ENCODE assay signal across 7 cellular contexts in the genomic region with DNA sequence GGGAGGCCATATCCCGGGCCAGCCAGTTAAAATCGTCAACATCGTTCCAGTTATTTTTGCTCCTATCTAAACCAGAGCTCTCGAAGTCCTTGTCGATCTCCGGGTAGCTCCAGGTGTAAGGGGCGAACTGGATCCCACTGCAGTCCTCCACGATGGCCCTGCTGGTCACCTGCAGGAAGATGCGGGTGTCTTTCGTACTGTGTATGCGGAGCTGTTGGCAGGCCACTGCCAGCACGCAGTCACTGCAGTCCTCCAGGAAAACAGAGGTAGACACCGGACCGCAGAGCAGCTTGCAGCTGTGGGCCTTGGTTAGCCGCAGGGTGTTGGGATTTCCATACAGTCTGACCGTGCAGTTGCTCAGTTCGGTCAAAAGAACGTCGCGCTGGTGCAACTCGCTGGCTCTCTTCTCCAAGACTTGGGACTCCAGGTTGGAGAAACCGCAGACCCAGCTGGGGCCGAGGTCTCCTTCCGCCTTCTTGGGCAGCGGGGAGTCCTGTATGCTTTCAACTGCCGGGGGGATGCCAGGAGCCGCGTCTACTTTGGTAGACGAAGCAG. TPM values are rescaled to one million over a fixed set of nuclear protein-coding genes. Genes with fewer than 3 reads are reported as not detected.
A peak's percentile ranks its signal among the peaks of the same experiment; 100 is the strongest.
DNase-seq lines count a peak whose midpoint lies in the region; ATAC-seq, FAIRE-seq and TF ChIP-seq lines count a peak whose summit lies in the region.

No MANE protein-coding gene starts in this region.

- H3K9me3 ChIP-seq in pancreas, result no peaks in the 10 kb centered on the region

- FAIRE-seq in pancreas (lab: Jason Lieb, UNC), result no peak

- H3K4me1 ChIP-seq in foreskin keratinocyte, result peaks cover 15% of the 10 kb centered on the region
- H3K4me1 ChIP-seq in pancreas, result peaks cover 9 to 17% (median 11%) of the 10 kb centered on the region in 3 donors

- WGBS in pancreas, 2 donors, result 1% methylated on average over 29 of the region's 29 CpGs

- ATAC-seq in foreskin keratinocyte, result no peak
- ATAC-seq in pancreas, result peak in 3 of 4 donors; percentile 1
- ATAC-seq in GM21619 (IDR thresholded peaks at IDR 0.05; ENCODE audit: unreplicated experiment), result no peak

- TF ChIP-seq CTCF in foreskin keratinocyte (conservative IDR thresholded peaks at IDR 0.05) (no peak), pancreas (IDR thresholded peaks at IDR 0.05) (no peak)

- peak overlapping the region; percentile 73 for H3K27ac ChIP-seq in foreskin keratinocyte
- H3K27ac ChIP-seq in pancreas, result peak overlapping the region; percentile 89 to 97 (median 92)

- intact Hi-C loops in pancreas (cut with DNase I), result no loop called here

- DNase-seq in GM03348 (ENCODE audit: low spot score) (peak; percentile 41), Kasumi-1 (lab: John Stamatoyannopoulos, UW) (peak; percentile 36), activated T-helper 1 cell treated with Interleukin-2 at 50 U/mL for 16 hours (ENCODE audit: low read depth) (peak; percentile 4), foreskin keratinocyte (peak in 1 of 2 donors; percentile 25), pancreas (peak in 5 of 6 donors; percentile 18 to 77 (median 39)), NCI-H446 (lab: John Stamatoyannopoulos, UW) (no peak)

- H3K27me3 ChIP-seq in foreskin keratinocyte (no peaks in the 10 kb centered on the region), pancreas (no peaks in the 10 kb centered on the region)

- H3K4me3 ChIP-seq in pancreas, result peak overlapping the region; percentile 67 to 96 (median 92)

- no peaks in the 10 kb centered on the region for H3K36me3 ChIP-seq in pancreas

RNA-seq across cellular contexts. Expression of a gene that starts 0.7 kb away (rescaled TPM):
- 22.5 and 24.6 TPM in 2 replicates for total RNA-seq in foreskin keratinocyte
- 22.2 and 23.7 TPM in 2 replicates for polyA plus RNA-seq in foreskin keratinocyte
- 10 to 100 TPM in 1 of 6 donors, 1 to 10 TPM in 5; 5.1 to 11.2 (median 8.8) TPM for total RNA-seq in pancreas
- 10 to 100 TPM; 16.0 to 35.4 TPM for polyA plus RNA-seq in pancreas

RNA-seq across cellular contexts. Expression of a gene that starts 22.8 kb away (rescaled TPM):
- total RNA-seq in foreskin keratinocyte (not detected in 2 replicates), pancreas (1 to 10 TPM in 5 of 6 donors, under 1 TPM in 1; 0.83 to 2.2 (median 1.7) TPM)
- polyA plus RNA-seq in foreskin keratinocyte (0.02 TPM in 1 of 2 replicates, not detected in the other), pancreas (under 1 TPM; 0.34 to 0.75 TPM)

RNA-seq across cellular contexts. Expression of a gene that starts 36.7 kb away (rescaled TPM):
- total RNA-seq in foreskin keratinocyte, result 4.7 and 4.9 TPM in 2 replicates
- 0.84 and 0.95 TPM in 2 replicates for polyA plus RNA-seq in foreskin keratinocyte
- total RNA-seq in pancreas, result 10 to 100 TPM in 1 of 6 donors, 1 to 10 TPM in 5; 6.3 to 10.5 (median 7.4) TPM
- polyA plus RNA-seq in pancreas, result 1 to 10 TPM; 2.9 to 5.3 TPM

Comparison
In these comparisons a context has a peak if more than half of its experiments do, and no peak if none do; other contexts are left out.
1. DNase-seq: peak in GM03348 (single experiment), Kasumi-1 (2 of 2), activated T-helper 1 cell treated with Interleukin-2 at 50 U/mL for 16 hours (single experiment) and pancreas (5 of 6); none in NCI-H446 (0 of 2).
2. ATAC-seq: peak in pancreas (3 of 4); none in foreskin keratinocyte (single experiment) and GM21619 (single experiment).